In genomic region chr4:69057620-69058409, GRCh38 we compare ENCODE assay signal across 1 cellular context.
TF ChIP-seq lines count a peak whose summit lies in the region.

No MANE protein-coding gene starts in this region.

TF ChIP-seq in HepG2, 621 proteins besides CTCF, POLR2A, EP300 and RAD21 (continued from another document and continues in another):
- TF ChIP-seq ARID5B (CRISPR knock-in tag; IDR thresholded peaks at IDR 0.05) (peak; percentile 29; the same call in 1 of the 2 replicates), CSRNP2 (CRISPR knock-in tag; conservative IDR thresholded peaks at IDR 0.05; ENCODE audit: low read depth) (no peak), YEATS2 (CRISPR knock-in tag; IDR thresholded peaks at IDR 0.05; ENCODE audit: borderline replicate concordance) (0 out of 2 replicates have a peak, but pooled peaks have one; percentile 6), ZNF350 (CRISPR knock-in tag; IDR thresholded peaks at IDR 0.05; ENCODE audit: borderline replicate concordance, low read depth) (0 out of 2 replicates have a peak, but pooled peaks have one; percentile 8), THAP7 (CRISPR knock-in tag; IDR thresholded peaks at IDR 0.05) (no peak), ZNF775 (CRISPR knock-in tag; IDR thresholded peaks at IDR 0.05; ENCODE audit: borderline replicate concordance) (no peak), PATZ1 (CRISPR knock-in tag; IDR thresholded peaks at IDR 0.05) (peak; percentile 71), AKAP8 (CRISPR knock-in tag; IDR thresholded peaks at IDR 0.05) (no peak), ZNF263 (CRISPR knock-in tag; IDR thresholded peaks at IDR 0.05) (no peak), FOXO4 (CRISPR knock-in tag; conservative IDR thresholded peaks at IDR 0.05) (no peak), FOSL2 (CRISPR knock-in tag; IDR thresholded peaks at IDR 0.05) (peak; percentile 23; the same call in 1 of the 2 replicates), ZNF251 (CRISPR knock-in tag; IDR thresholded peaks at IDR 0.05) (no peak), RXRB (CRISPR knock-in tag; IDR thresholded peaks at IDR 0.05; ENCODE audit: borderline replicate concordance) (no peak), KAT8 (CRISPR knock-in tag; IDR thresholded peaks at IDR 0.05) (peak; percentile 51; the same call in 1 of the 2 replicates), THRA (CRISPR knock-in tag; IDR thresholded peaks at IDR 0.05; ENCODE audit: borderline replicate concordance) (no peak; the same call in 1 of the 2 replicates), SALL2 (CRISPR knock-in tag; IDR thresholded peaks at IDR 0.05) (peak; percentile 43; the same call in 1 of the 2 replicates), ETS1 (CRISPR knock-in tag; IDR thresholded peaks at IDR 0.05) (no peak), ZBTB7B (CRISPR knock-in tag; IDR thresholded peaks at IDR 0.05) (0 out of 2 replicates have a peak, but pooled peaks have one; percentile 16), ZNF512B (CRISPR knock-in tag; IDR thresholded peaks at IDR 0.05; ENCODE audit: borderline replicate concordance) (no peak), TARDBP (CRISPR knock-in tag; IDR thresholded peaks at IDR 0.05) (peak; percentile 24; the same call in 1 of the 2 replicates), EHMT2 (IDR thresholded peaks at IDR 0.05; ENCODE audit: borderline replicate concordance, low read depth, low read length) (peak; percentile 67; the same call in 1 of the 2 replicates), DZIP1 (CRISPR knock-in tag; IDR thresholded peaks at IDR 0.05) (no peak), MED13 (CRISPR knock-in tag; IDR thresholded peaks at IDR 0.05) (0 out of 2 replicates have a peak, but pooled peaks have one; percentile 43), NFIB (CRISPR knock-in tag; IDR thresholded peaks at IDR 0.05; ENCODE audit: borderline replicate concordance) (no peak), FOXA3 (CRISPR knock-in tag; IDR thresholded peaks at IDR 0.05) (peak; percentile 17; the same call in 1 of the 2 replicates), NR2F1 (CRISPR knock-in tag; IDR thresholded peaks at IDR 0.05) (no peak), ZNF44 (CRISPR knock-in tag; IDR thresholded peaks at IDR 0.05) (0 out of 2 replicates have a peak, but pooled peaks have one; percentile 35), IRF2 (CRISPR knock-in tag; IDR thresholded peaks at IDR 0.05) (no peak; the same call in 1 of the 2 replicates), BCL3 (CRISPR knock-in tag; IDR thresholded peaks at IDR 0.05) (no peak), GATA4 (IDR thresholded peaks at IDR 0.05; ENCODE audit: borderline replicate concordance, low read depth) (0 out of 2 replicates have a peak, but pooled peaks have one; percentile 21), PRDM4 (CRISPR knock-in tag; IDR thresholded peaks at IDR 0.05; ENCODE audit: borderline replicate concordance) (0 out of 2 replicates have a peak, but pooled peaks have one; percentile 25), ZNF547 (CRISPR knock-in tag; IDR thresholded peaks at IDR 0.05) (no peak)
